9 cellular contexts compared by ENCODE assay signal in the genomic region with DNA sequence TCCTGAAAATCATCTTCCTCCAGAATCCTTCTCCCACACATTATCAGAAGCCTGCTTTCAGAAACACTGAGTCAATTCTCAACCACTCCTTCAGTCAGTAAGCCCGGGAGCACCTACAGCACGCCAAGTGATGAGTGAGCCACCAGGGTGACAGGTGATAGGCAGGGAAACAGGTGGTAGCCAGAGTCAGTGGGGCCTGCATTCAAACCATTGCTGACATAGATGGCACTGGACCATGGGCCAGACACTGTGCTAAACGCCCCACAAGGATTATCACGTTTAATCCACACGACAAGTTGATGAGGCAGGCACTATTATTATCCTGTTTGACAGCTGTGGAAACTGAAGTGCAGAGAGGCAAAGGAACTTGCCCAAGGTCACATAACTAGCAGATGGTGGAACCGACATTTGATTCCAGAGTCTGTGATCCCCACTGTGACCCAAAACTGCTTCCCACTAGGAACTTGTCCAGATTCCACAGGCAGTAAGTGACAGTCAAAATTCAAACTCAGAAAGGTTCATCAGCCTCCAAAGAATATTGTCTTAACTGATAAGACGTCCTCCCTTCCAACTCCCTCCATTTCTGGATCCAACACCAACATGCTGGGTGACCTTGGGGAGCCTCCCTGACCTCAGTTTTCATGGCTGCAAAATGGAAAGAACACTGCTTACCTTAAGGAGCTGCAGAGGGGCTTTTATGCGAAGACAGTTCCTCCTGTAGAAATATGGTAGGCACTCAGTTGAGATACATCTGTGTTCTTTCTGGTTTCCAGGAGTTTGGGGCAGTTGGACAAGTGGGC. TPM values are rescaled to one million over a fixed set of nuclear protein-coding genes. Genes with fewer than 3 reads are reported as not detected.
DNase-seq lines count a peak whose midpoint lies in the region; ATAC-seq and TF ChIP-seq lines count a peak whose summit lies in the region.
"Had no signal": no experiment of that assay in that cellular context is flagged by ENCODE, and none has a peak within 500 bp of the region (broad histone marks: within the 10 kb centered on the region; RNA-seq: fewer than 3 reads in every experiment).

No MANE protein-coding gene starts in this region.

- in situ Hi-C loops in HAP-1 (cut with MboI; ENCODE audit: low sequenced_read_pairs): no loop called here

- no peak for TF ChIP-seq CTCF in stomach (IDR thresholded peaks at IDR 0.05)

- H3K4me3 ChIP-seq in stomach: peak overlapping the region in 1 of 4 donors; percentile 26
- no peak overlapping the region for H3K4me3 ChIP-seq in HAP-1

- intact Hi-C loops in activated CD4-positive, alpha-beta T cell treated with anti-CD3 and anti-CD28 coated beads, Interleukin-2, amount 10 ng/mL, durations not matched to agents 24 days and 14 days (cut with micrococcal nuclease): loop anchor here (10.0 kb wide), 1 partner anchor 440 kb away; no protein-coding TSS in a partner anchor
- intact Hi-C loops in left cardiac atrium (cut with DNase I): no loop called here
- intact Hi-C loops in stomach (cut with DNase I; ENCODE audit: low total_unique reads): no loop called here

- peaks cover 42 to 68% (median 49%) of the 10 kb centered on the region in 4 donors for H3K4me1 ChIP-seq in stomach
- H3K4me1 ChIP-seq in HAP-1: peaks cover 6% of the 10 kb centered on the region

- peak overlapping the region; percentile 76 to 94 (median 86) for H3K27ac ChIP-seq in stomach

- TF ChIP-seq POLR2A in stomach (IDR thresholded peaks at IDR 0.05): no peak

- H3K27me3 Mint-ChIP-seq in activated CD4-positive, alpha-beta T cell treated with anti-CD3 and anti-CD28 coated beads, Interleukin-2, amount 10 ng/mL, durations not matched to agents 24 days and 14 days: no peaks in the 10 kb centered on the region

- no peak for TF ChIP-seq EP300 in stomach (IDR thresholded peaks at IDR 0.05)

- H3K27me3 ChIP-seq in stomach: no peaks in the 10 kb centered on the region
- H3K27me3 ChIP-seq in HAP-1 (ENCODE audit: low read depth): no peaks in the 10 kb centered on the region

- ATAC-seq in left cardiac atrium: peak; percentile 35 to 77
- no peak for ATAC-seq in GM21515 (IDR thresholded peaks at IDR 0.05; ENCODE audit: unreplicated experiment)

- H3K9me3 ChIP-seq in stomach (no peaks in the 10 kb centered on the region), HAP-1 (no peaks in the 10 kb centered on the region; the same call in 1 of the 2 replicates)

- H3K4me1 Mint-ChIP-seq in activated CD4-positive, alpha-beta T cell treated with anti-CD3 and anti-CD28 coated beads, Interleukin-2, amount 10 ng/mL, durations not matched to agents 24 days and 14 days: peaks cover 50% of the 10 kb centered on the region

- peak overlapping the region; percentile 95 for H3K27ac Mint-ChIP-seq in activated CD4-positive, alpha-beta T cell treated with anti-CD3 and anti-CD28 coated beads, Interleukin-2, amount 10 ng/mL, durations not matched to agents 24 days and 14 days

- no peak for DNase-seq in activated CD4-positive, alpha-beta T cell treated with anti-CD3 and anti-CD28 coated beads, Interleukin-2, amount 10 ng/mL, durations not matched to agents 24 days and 14 days
- DNase-seq in activated CD4-positive, alpha-beta T cell treated with anti-CD3 and anti-CD28 coated beads, Interleukin-2, amount 50 U/mL, for 1 hour: no peak
- peak; percentile 58 to 62 for DNase-seq in activated T-cell treated with anti-CD3 and anti-CD28 coated beads, Interleukin-2, amount 50 U/mL, for 48 hours
- no peak for DNase-seq in left cardiac atrium
- peak; percentile 39 for DNase-seq in stomach
- no peak for DNase-seq in HAP-1 (ENCODE audit: low spot score in 2 of 2)
- DNase-seq in activated CD4-positive, CD25-positive, alpha-beta regulatory T cell treated with anti-CD3 and anti-CD28 coated beads, Interleukin-2, amount 50 U/mL, for 72 hours: no peak
- DNase-seq: NCI-H748 treated with DMSO at 0.1 percent for 48 hours had no signal

- 63 to 76% (median 68%) methylated on average over 8 of the region's 8 CpGs for WGBS in stomach, 5 donors

- peak overlapping the region; percentile 72 for H3K4me3 Mint-ChIP-seq in activated CD4-positive, alpha-beta T cell treated with anti-CD3 and anti-CD28 coated beads, Interleukin-2, amount 10 ng/mL, durations not matched to agents 24 days and 14 days

- H3K36me3 Mint-ChIP-seq in activated CD4-positive, alpha-beta T cell treated with anti-CD3 and anti-CD28 coated beads, Interleukin-2, amount 10 ng/mL, durations not matched to agents 24 days and 14 days (ENCODE audit: low read depth): peaks cover 5% of the 10 kb centered on the region

- H3K36me3 ChIP-seq in stomach: no peaks in the 10 kb centered on the region
- no peaks in the 10 kb centered on the region for H3K36me3 ChIP-seq in HAP-1 (replicated peaks)

- H3K9me3 Mint-ChIP-seq in activated CD4-positive, alpha-beta T cell treated with anti-CD3 and anti-CD28 coated beads, Interleukin-2, amount 10 ng/mL, durations not matched to agents 24 days and 14 days: no peaks in the 10 kb centered on the region

RNA-seq across cellular contexts. Expression of a gene that starts 23.9 kb away (rescaled TPM):
- total RNA-seq in activated CD4-positive, alpha-beta T cell treated with anti-CD3 and anti-CD28 coated beads, Interleukin-2, amount 10 ng/mL, durations not matched to agents 24 days and 14 days: 117 TPM in 2 replicates
- 10 to 100 TPM; 26.8 to 30.4 TPM for total RNA-seq in left cardiac atrium
- total RNA-seq in stomach: 10 to 100 TPM; 14.8 to 46.2 (median 19.6) TPM
- polyA plus RNA-seq in stomach: 10 to 100 TPM; 18.0 to 24.0 (median 23.8) TPM

Comparison
In these comparisons a context has a peak if more than half of its experiments do, and no peak if none do; other contexts are left out.
1. DNase-seq: peak in activated T-cell treated with anti-CD3 and anti-CD28 coated beads, Interleukin-2, amount 50 U/mL, for 48 hours (2 of 2) and stomach (single experiment); none in activated CD4-positive, alpha-beta T cell treated with anti-CD3 and anti-CD28 coated beads, Interleukin-2, amount 10 ng/mL, durations not matched to agents 24 days and 14 days (single experiment), activated CD4-positive, alpha-beta T cell treated with anti-CD3 and anti-CD28 coated beads, Interleukin-2, amount 50 U/mL, for 1 hour (single experiment), left cardiac atrium (single experiment), HAP-1 (0 of 2) and activated CD4-positive, CD25-positive, alpha-beta regulatory T cell treated with anti-CD3 and anti-CD28 coated beads, Interleukin-2, amount 50 U/mL, for 72 hours (single experiment).